ENCODE assay signal across 8 cellular contexts in the genomic region with DNA sequence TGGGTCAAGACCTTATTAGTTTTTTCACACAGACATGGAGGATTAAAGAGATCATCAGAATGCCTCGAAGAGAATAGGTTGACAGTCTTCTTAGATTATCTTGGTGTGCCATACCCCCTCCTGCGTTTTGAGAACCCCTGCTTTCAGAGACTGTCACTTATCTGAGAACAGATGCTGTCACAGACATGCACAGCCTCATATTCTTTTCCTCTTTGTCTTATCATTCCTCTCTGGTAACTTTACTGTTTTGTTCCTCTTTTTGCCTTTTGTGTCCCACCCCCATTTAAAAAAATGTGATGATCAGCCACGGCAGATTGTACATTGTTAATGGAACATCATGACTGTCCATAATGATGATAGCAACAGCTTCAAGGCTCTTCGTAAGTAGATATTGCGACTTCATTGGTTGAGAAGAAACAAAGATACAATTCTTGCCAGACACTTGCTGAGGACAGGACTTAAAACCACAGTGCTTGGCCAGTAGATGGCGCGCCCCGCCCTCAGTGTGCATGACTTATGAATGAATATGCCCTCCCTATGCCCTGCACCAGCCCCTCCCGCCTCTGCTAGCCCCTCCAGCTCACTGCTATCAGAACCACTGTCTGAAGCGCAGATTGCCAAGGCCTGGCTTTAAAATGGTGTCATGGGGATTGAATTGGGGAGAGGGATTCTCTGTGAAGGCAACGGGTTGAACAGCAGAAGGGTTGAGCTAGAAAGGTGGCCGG. TPM values are rescaled to one million over a fixed set of nuclear protein-coding genes. Genes with fewer than 3 reads are reported as not detected.
DNase-seq lines count a peak whose midpoint lies in the region; TF ChIP-seq lines count a peak whose summit lies in the region.

No MANE protein-coding gene starts in this region.

- TF ChIP-seq RAD21 in Ishikawa (IDR thresholded peaks at IDR 0.05; ENCODE audit: low read depth), result peak; percentile 92

- H3K9me3 ChIP-seq in OCI-LY7 (ENCODE audit: low read length), result no peaks in the 10 kb centered on the region

- H3K27me3 Mint-ChIP-seq in endothelial cell (ENCODE audit: unreplicated experiment), result peaks cover 11% of the 10 kb centered on the region

- no peaks in the 10 kb centered on the region for H3K9me3 Mint-ChIP-seq in endothelial cell (ENCODE audit: unreplicated experiment)

- BruUV-seq in OCI-LY7 (replicated peaks; lab: Mats Ljungman, UMichigan), result no TSS peak

- H3K36me3 Mint-ChIP-seq in endothelial cell (ENCODE audit: low read depth, unreplicated experiment), result peaks cover 5% of the 10 kb centered on the region

- peak; percentile 43 for DNase-seq in NCI-H1105 treated with DMSO at 0.1 percent for 48 hours (lab: John Stamatoyannopoulos, UW)
- no peak for DNase-seq in NCI-H1105 (lab: John Stamatoyannopoulos, UW)
- DNase-seq in OCI-LY7 (ENCODE audit: low spot score), result peak; percentile 89
- peak; percentile 76 for DNase-seq in activated CD8-positive, alpha-beta memory T cell treated with anti-CD3 and anti-CD28 coated beads, Interleukin-2, amount 50 U/mL, for 24 hours (ENCODE audit: extremely low read depth)
- DNase-seq in endothelial cell (ENCODE audit: low spot score), result peak; percentile 88
- DNase-seq in myocyte (ENCODE audit: low read depth), result peak; percentile 84
- peak; percentile 75 to 82 for DNase-seq in stimulated activated CD8-positive, alpha-beta memory T cell treated with anti-CD3 and anti-CD28 coated beads, Interleukin-7, amount 100 ng/mL, for 1 hour (ENCODE audit: low read depth in 2 of 2)

- intact Hi-C loops in OCI-LY7 (cut with micrococcal nuclease; ENCODE audit: unreplicated experiment), result loop anchor here (1.0 to 10.0 kb wide), 4 partner anchors 101 to 660 kb away; a partner anchor contains a TSS

- H3K4me1 Mint-ChIP-seq in endothelial cell (ENCODE audit: unreplicated experiment), result peaks cover 29% of the 10 kb centered on the region

- H3K4me3 ChIP-seq in OCI-LY7 (ENCODE audit: low read depth, low read length, poor library complexity, severe bottlenecking), result no peak overlapping the region

- no peak overlapping the region for H3K4me3 Mint-ChIP-seq in endothelial cell (ENCODE audit: unreplicated experiment)

- peak; percentile 95 for TF ChIP-seq CTCF in OCI-LY7 (conservative IDR thresholded peaks at IDR 0.05; ENCODE audit: low read length)
- TF ChIP-seq CTCF in endothelial cell (IDR thresholded peaks at IDR 0.05; ENCODE audit: unreplicated experiment), result peak; percentile 48

- POLR2A ChIA-PET in OCI-LY7 (lab: Charles Lee), result interaction anchor here (0.6 to 2.0 kb wide), 3 partner anchors 101 to 313 kb away, joined by 3 to 5 read pairs (median 3); no protein-coding TSS in a partner anchor

- no peaks in the 10 kb centered on the region for H3K9me2 ChIP-seq in OCI-LY7 (ENCODE audit: insufficient read depth, low read length)

- CTCF ChIA-PET in OCI-LY7 (lab: Charles Lee; ENCODE audit: unreplicated experiment), result interaction anchor here (1.0 kb wide), 1 partner anchor 14 kb away, joined by 3 read pairs; no protein-coding TSS in a partner anchor

- peak overlapping the region; percentile 50; the same call in 1 of the 2 replicates for H2AFZ ChIP-seq in OCI-LY7 (ENCODE audit: low read length)

- H3K27ac ChIP-seq in OCI-LY7 (ENCODE audit: low read depth, low read length, poor library complexity, severe bottlenecking), result no peak overlapping the region

- TF ChIP-seq EP300 in Ishikawa (IDR thresholded peaks at IDR 0.05; ENCODE audit: borderline replicate concordance), result no peak

- no peaks in the 10 kb centered on the region for H3K79me2 ChIP-seq in OCI-LY7 (ENCODE audit: insufficient read depth, low read depth, low read length)

- peak overlapping the region; percentile 54 for H3K27ac Mint-ChIP-seq in endothelial cell (ENCODE audit: unreplicated experiment)

- H3K36me3 ChIP-seq in OCI-LY7 (ENCODE audit: insufficient read depth, low read length), result no peaks in the 10 kb centered on the region

- H3K4me2 ChIP-seq in OCI-LY7 (ENCODE audit: low read length), result peak overlapping the region; percentile 34; the same call in 1 of the 2 replicates

- H3K4me1 ChIP-seq in OCI-LY7 (ENCODE audit: insufficient read depth, low read length, poor library complexity, severe bottlenecking), result peaks cover 32% of the 10 kb centered on the region

- H4K20me1 ChIP-seq in OCI-LY7 (ENCODE audit: insufficient read depth, low read length), result peaks cover 5% of the 10 kb centered on the region; the same call in 1 of the 2 replicates

TF ChIP-seq in Ishikawa, 13 proteins besides CTCF, POLR2A, EP300 and RAD21:
- TF ChIP-seq EGR1 (IDR thresholded peaks at IDR 0.05) (no peak), ZBTB7A (IDR thresholded peaks at IDR 0.05; ENCODE audit: low read depth) (no peak), TEAD4 (IDR thresholded peaks at IDR 0.05) (no peak), NFIC (IDR thresholded peaks at IDR 0.05) (no peak), TCF12 (IDR thresholded peaks at IDR 0.05; ENCODE audit: low read depth) (no peak), CREB1 (IDR thresholded peaks at IDR 0.05; ENCODE audit: low read depth) (no peak), TAF1 (IDR thresholded peaks at IDR 0.05; ENCODE audit: low read depth) (no peak), CEBPB (IDR thresholded peaks at IDR 0.05) (no peak), FOXM1 (IDR thresholded peaks at IDR 0.05; ENCODE audit: borderline replicate concordance, low read depth) (no peak)
- TF ChIP-seq, protein P1, sequence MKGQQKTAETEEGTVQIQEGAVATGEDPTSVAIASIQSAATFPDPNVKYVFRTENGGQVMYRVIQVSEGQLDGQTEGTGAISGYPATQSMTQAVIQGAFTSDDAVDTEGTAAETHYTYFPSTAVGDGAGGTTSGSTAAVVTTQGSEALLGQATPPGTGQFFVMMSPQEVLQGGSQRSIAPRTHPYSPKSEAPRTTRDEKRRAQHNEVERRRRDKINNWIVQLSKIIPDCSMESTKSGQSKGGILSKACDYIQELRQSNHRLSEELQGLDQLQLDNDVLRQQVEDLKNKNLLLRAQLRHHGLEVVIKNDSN (IDR thresholded peaks at IDR 0.05), result no peak
- TF ChIP-seq, protein P2, sequence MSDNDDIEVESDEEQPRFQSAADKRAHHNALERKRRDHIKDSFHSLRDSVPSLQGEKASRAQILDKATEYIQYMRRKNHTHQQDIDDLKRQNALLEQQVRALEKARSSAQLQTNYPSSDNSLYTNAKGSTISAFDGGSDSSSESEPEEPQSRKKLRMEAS (IDR thresholded peaks at IDR 0.05), result no peak
- TF ChIP-seq, protein P3, sequence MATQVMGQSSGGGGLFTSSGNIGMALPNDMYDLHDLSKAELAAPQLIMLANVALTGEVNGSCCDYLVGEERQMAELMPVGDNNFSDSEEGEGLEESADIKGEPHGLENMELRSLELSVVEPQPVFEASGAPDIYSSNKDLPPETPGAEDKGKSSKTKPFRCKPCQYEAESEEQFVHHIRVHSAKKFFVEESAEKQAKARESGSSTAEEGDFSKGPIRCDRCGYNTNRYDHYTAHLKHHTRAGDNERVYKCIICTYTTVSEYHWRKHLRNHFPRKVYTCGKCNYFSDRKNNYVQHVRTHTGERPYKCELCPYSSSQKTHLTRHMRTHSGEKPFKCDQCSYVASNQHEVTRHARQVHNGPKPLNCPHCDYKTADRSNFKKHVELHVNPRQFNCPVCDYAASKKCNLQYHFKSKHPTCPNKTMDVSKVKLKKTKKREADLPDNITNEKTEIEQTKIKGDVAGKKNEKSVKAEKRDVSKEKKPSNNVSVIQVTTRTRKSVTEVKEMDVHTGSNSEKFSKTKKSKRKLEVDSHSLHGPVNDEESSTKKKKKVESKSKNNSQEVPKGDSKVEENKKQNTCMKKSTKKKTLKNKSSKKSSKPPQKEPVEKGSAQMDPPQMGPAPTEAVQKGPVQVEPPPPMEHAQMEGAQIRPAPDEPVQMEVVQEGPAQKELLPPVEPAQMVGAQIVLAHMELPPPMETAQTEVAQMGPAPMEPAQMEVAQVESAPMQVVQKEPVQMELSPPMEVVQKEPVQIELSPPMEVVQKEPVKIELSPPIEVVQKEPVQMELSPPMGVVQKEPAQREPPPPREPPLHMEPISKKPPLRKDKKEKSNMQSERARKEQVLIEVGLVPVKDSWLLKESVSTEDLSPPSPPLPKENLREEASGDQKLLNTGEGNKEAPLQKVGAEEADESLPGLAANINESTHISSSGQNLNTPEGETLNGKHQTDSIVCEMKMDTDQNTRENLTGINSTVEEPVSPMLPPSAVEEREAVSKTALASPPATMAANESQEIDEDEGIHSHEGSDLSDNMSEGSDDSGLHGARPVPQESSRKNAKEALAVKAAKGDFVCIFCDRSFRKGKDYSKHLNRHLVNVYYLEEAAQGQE (IDR thresholded peaks at IDR 0.05; ENCODE audit: low read depth), result no peak

RNA-seq across cellular contexts. Expression of a gene that starts 2.6 kb away (rescaled TPM):
- 13.3 and 14.3 TPM in 2 replicates for total RNA-seq in OCI-LY7 (2014; rRNA removed; shearing (Covaris generic))
- total RNA-seq in OCI-LY7 (2022) (20.1 and 21.1 TPM in 2 replicates), endothelial cell (ENCODE audit: unreplicated experiment) (39.7 TPM), myocyte (1.5 and 3.8 TPM in 2 replicates)
- polyA plus RNA-seq in myocyte (2012), result 0.88 TPM

RNA-seq across cellular contexts. Expression of a gene that starts 8.1 kb away (rescaled TPM):
- total RNA-seq in OCI-LY7 (2014; rRNA removed; shearing (Covaris generic)), result 15.0 and 20.0 TPM in 2 replicates
- total RNA-seq in OCI-LY7 (2022) (54.5 and 62.8 TPM in 2 replicates), endothelial cell (ENCODE audit: unreplicated experiment) (46.2 TPM), myocyte (24.5 and 29.7 TPM in 2 replicates)
- 33.4 TPM for polyA plus RNA-seq in myocyte (2012)
